ENCODE assay signal across 26 cellular contexts in genomic region chr2:188746727-188747126, GRCh38.
DNase-seq lines count a peak whose midpoint lies in the region; ATAC-seq and TF ChIP-seq lines count a peak whose summit lies in the region.
"Had no signal": no experiment of that assay in that cellular context is flagged by ENCODE, and none has a peak within 500 bp of the region (broad histone marks: within the 10 kb centered on the region; RNA-seq: fewer than 3 reads in every experiment).

No MANE protein-coding gene starts in this region.

- no peak overlapping the region for H3K4me2 ChIP-seq in PC-3 (ENCODE audit: low read length)
- H3K4me2 ChIP-seq: BLaER1 treated with 17β-estradiol and CSF1 and Interleukin-3, amounts not matched to agents 10 nM and 100 nM; KMS-11 had no signal

- ATAC-seq in PC-3 = peak; percentile 59
- peak; percentile 61 for ATAC-seq in foreskin keratinocyte
- no peak for ATAC-seq in GM21367 (IDR thresholded peaks at IDR 0.05; ENCODE audit: unreplicated experiment)
- ATAC-seq in HG02885 (IDR thresholded peaks at IDR 0.05; ENCODE audit: poor library complexity, unreplicated experiment) = no peak
- ATAC-seq: heart left ventricle; right cardiac atrium; stimulated activated effector memory CD8-positive, alpha-beta T cell treated with anti-CD3 and anti-CD28 coated beads, Interleukin-12 subunit alpha, Interleukin-12 subunit beta, amount 100 ng/mL, for 72 hours; upper lobe of right lung had no signal

- H3K36me3 ChIP-seq in PC-3 (ENCODE audit: low read depth, low read length) = no peaks in the 10 kb centered on the region
- H3K36me3 ChIP-seq: BLaER1 treated with 17β-estradiol and CSF1 and Interleukin-3, amounts not matched to agents 10 nM and 100 nM; cardiac muscle cell; heart left ventricle; upper lobe of right lung had no signal

- no peak overlapping the region for H2AFZ ChIP-seq in PC-3 (ENCODE audit: low read length)
- H2AFZ ChIP-seq: parathyroid adenoma had no signal

- H3K27me3 ChIP-seq in PC-3 (ENCODE audit: low read length) (no peaks in the 10 kb centered on the region), foreskin keratinocyte (no peaks in the 10 kb centered on the region)
- H3K27me3 ChIP-seq: BLaER1 treated with 17β-estradiol and CSF1 and Interleukin-3, amounts not matched to agents 10 nM and 100 nM; cardiac muscle cell; heart left ventricle; upper lobe of right lung had no signal

- CTCF ChIA-PET in PC-3 (lab: Charles Lee) = no interaction called here

- no peaks in the 10 kb centered on the region for H4K20me1 ChIP-seq in PC-3 (ENCODE audit: low read length)
- H4K20me1 ChIP-seq: BLaER1 treated with 17β-estradiol and CSF1 and Interleukin-3, amounts not matched to agents 10 nM and 100 nM had no signal

- no peaks in the 10 kb centered on the region for H3K9me3 ChIP-seq in PC-3 (ENCODE audit: low read length)
- H3K9me3 ChIP-seq: BLaER1 treated with 17β-estradiol and CSF1 and Interleukin-3, amounts not matched to agents 10 nM and 100 nM; upper lobe of right lung had no signal

- no peaks in the 10 kb centered on the region for H3F3A ChIP-seq in PC-3 (ENCODE audit: low read length, unreplicated experiment)

- H3K9ac ChIP-seq in PC-3 (ENCODE audit: low read length) = no peak overlapping the region
- H3K9ac ChIP-seq: BLaER1 treated with 17β-estradiol and CSF1 and Interleukin-3, amounts not matched to agents 10 nM and 100 nM; KMS-11; parathyroid adenoma had no signal

- H3K79me2 ChIP-seq in PC-3 (ENCODE audit: low read length) = no peaks in the 10 kb centered on the region
- H3K79me2 ChIP-seq: parathyroid adenoma had no signal

- POLR2A ChIA-PET in PC-3 (lab: Charles Lee; ENCODE audit: unreplicated experiment) = no interaction called here

- DNase-seq in EL (peak; percentile 30), PC-3 (peak; percentile 4), choroid plexus epithelial cell (ENCODE audit: low read depth) (peak; percentile 71), foreskin keratinocyte (peak in 1 of 2 donors; percentile 29), cardiac septum (ENCODE audit: low spot score) (no peak), pons (ENCODE audit: low spot score) (no peak)
- DNase-seq: ACHN; activated CD4-positive, alpha-beta T cell treated with anti-CD3 and anti-CD28 coated beads for 48 hours; activated gamma-delta T cell; activated T-cell treated with anti-CD3 and anti-CD28 coated beads, Interleukin-2, amount 50 U/mL, for 24 hours; heart left ventricle; NCI-H146; NCI-H2107; NCI-H446 treated with DMSO at 0.1 percent for 48 hours; NCI-H82; right cardiac atrium; stimulated activated CD4-positive, alpha-beta T cell treated with anti-CD3 and anti-CD28 coated beads, Interleukin-12 subunit alpha, Interleukin-12 subunit beta, amount 100 ng/mL, for 4 hours; stimulated activated CD4-positive, alpha-beta T cell treated with anti-CD3 and anti-CD28 coated beads, Interleukin-4, amount 100 ng/mL, for 24 hours; upper lobe of right lung had no signal

- no peaks in the 10 kb centered on the region for H3K9me2 ChIP-seq in PC-3 (replicated peaks; ENCODE audit: low read length)

- TF ChIP-seq CTCF in PC-3 (conservative IDR thresholded peaks at IDR 0.05; ENCODE audit: low read depth, low read length) (no peak), choroid plexus epithelial cell (conservative IDR thresholded peaks at IDR 0.05; ENCODE audit: low read depth, low read length) (no peak), foreskin keratinocyte (conservative IDR thresholded peaks at IDR 0.05) (no peak)

- intact Hi-C loops in PC-3 (cut with micrococcal nuclease) = no loop called here
- intact Hi-C loops in cardiac septum (cut with DNase I) = no loop called here

- H3K27ac ChIP-seq in PC-3 (ENCODE audit: low read length) (no peak overlapping the region), foreskin keratinocyte (no peak overlapping the region)
- H3K27ac ChIP-seq: BLaER1 treated with 17β-estradiol and CSF1 and Interleukin-3, amounts not matched to agents 10 nM and 100 nM; cardiac muscle cell; heart left ventricle; KMS-11; parathyroid adenoma; upper lobe of right lung had no signal

- no TSS peak for BruUV-seq in PC-3 (replicated peaks; lab: Mats Ljungman, UMichigan)

- H3K4me3 ChIP-seq in PC-3 (ENCODE audit: low read length) (no peak overlapping the region), choroid plexus epithelial cell (ENCODE audit: low read depth, low read length) (no peak overlapping the region)
- H3K4me3 ChIP-seq: BLaER1 treated with 17β-estradiol and CSF1 and Interleukin-3, amounts not matched to agents 10 nM and 100 nM; cardiac muscle cell; heart left ventricle; upper lobe of right lung had no signal

- H3K4me1 ChIP-seq in PC-3 (ENCODE audit: insufficient read depth, low read length) (peaks cover 18% of the 10 kb centered on the region; the same call in 1 of the 2 replicates), foreskin keratinocyte (no peaks in the 10 kb centered on the region)
- H3K4me1 ChIP-seq: BLaER1 treated with 17β-estradiol and CSF1 and Interleukin-3, amounts not matched to agents 10 nM and 100 nM; heart left ventricle; parathyroid adenoma; upper lobe of right lung had no signal

Comparison
In these comparisons a context has a peak if more than half of its experiments do, and no peak if none do; other contexts are left out.
1. DNase-seq: peak in EL (single experiment), PC-3 (single experiment) and choroid plexus epithelial cell (single experiment); none in cardiac septum (single experiment) and pons (single experiment).
2. ATAC-seq: peak in PC-3 (single experiment) and foreskin keratinocyte (single experiment); none in GM21367 (single experiment) and HG02885 (single experiment).